ENCODE assay signal across 18 cellular contexts in the genomic region with DNA sequence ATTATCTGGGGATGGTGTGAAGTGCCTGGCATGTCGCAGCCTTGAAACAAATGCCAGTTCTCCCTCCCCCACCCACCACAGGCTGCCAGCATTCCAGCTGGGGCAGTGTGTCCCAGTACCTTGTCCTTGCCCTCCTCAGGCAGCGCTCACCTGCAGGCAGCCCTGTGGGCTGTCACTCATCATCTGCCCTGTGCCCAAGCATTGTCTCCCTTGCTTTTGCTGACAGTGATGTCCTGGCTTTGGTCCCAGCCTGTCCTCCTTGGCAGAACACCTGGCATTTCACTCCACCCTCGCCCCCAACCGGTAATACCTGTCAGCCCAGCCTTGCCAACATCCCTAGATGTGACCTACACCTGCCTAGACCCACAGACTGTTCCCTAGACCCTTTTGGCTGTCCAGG.
DNase-seq lines count a peak whose midpoint lies in the region; ATAC-seq and TF ChIP-seq lines count a peak whose summit lies in the region.
"Had no signal": no experiment of that assay in that cellular context is flagged by ENCODE, and none has a peak within 500 bp of the region (broad histone marks: within the 10 kb centered on the region; RNA-seq: fewer than 3 reads in every experiment).

No MANE protein-coding gene starts in this region.

- H3K27ac Mint-ChIP-seq in neural progenitor cell, result no peak overlapping the region
- H3K27ac Mint-ChIP-seq: activated naive CD8-positive, alpha-beta T cell treated with anti-CD3 and anti-CD28 coated beads for 36 hours; activated T-helper 1 cell treated with anti-CD3 and anti-CD28 coated beads, Interleukin-12 subunit alpha, Interleukin-12 subunit beta, Interleukin-2, Interleukin-4 antibody, amounts not matched to agents 30 ng/mL and 10 ng/mL and 1 ng/mL, durations not matched to agents 14 hours and 24 hours and 36 hours had no signal

- H3K27me3 ChIP-seq in neural progenitor cell (no peaks in the 10 kb centered on the region), uterus (no peaks in the 10 kb centered on the region)
- H3K27me3 ChIP-seq: body of pancreas had no signal

- no peak overlapping the region for H3K9ac ChIP-seq in neural progenitor cell

- H3F3A ChIP-seq in neural progenitor cell (ENCODE audit: low read depth), result peaks cover 30% of the 10 kb centered on the region

- no peak overlapping the region for H3K4me3 Mint-ChIP-seq in neural progenitor cell
- H3K4me3 Mint-ChIP-seq: activated naive CD8-positive, alpha-beta T cell treated with anti-CD3 and anti-CD28 coated beads for 36 hours; activated T-helper 1 cell treated with anti-CD3 and anti-CD28 coated beads, Interleukin-12 subunit alpha, Interleukin-12 subunit beta, Interleukin-2, Interleukin-4 antibody, amounts not matched to agents 30 ng/mL and 10 ng/mL and 1 ng/mL, durations not matched to agents 14 hours and 24 hours and 36 hours had no signal

- no peaks in the 10 kb centered on the region for H3K79me2 ChIP-seq in neural progenitor cell (ENCODE audit: low read depth)

- intact Hi-C loops in uterus (cut with DNase I; ENCODE audit: low total_unique reads), result no loop called here

- H4K20me1 ChIP-seq in neural progenitor cell (ENCODE audit: low read depth), result no peaks in the 10 kb centered on the region

- H3K27me3 Mint-ChIP-seq in neural progenitor cell (ENCODE audit: insufficient read depth, low read depth), result peaks cover 20% of the 10 kb centered on the region

- H3K4me2 ChIP-seq in neural progenitor cell, result peak overlapping the region; percentile 74

- no peaks in the 10 kb centered on the region for H3K36me3 Mint-ChIP-seq in neural progenitor cell
- H3K36me3 Mint-ChIP-seq: activated naive CD8-positive, alpha-beta T cell treated with anti-CD3 and anti-CD28 coated beads for 36 hours had no signal

- peak; percentile 13 for DNase-seq in NCI-H1092 treated with DMSO at 0.1 percent for 48 hours (lab: John Stamatoyannopoulos, UW)
- no peak for DNase-seq in NCI-H1092 (lab: John Stamatoyannopoulos, UW)
- DNase-seq in NCI-H1105 (lab: John Stamatoyannopoulos, UW), result peak; percentile 92
- peak; percentile 61 for DNase-seq in NCI-H774 (lab: John Stamatoyannopoulos, UW)
- DNase-seq in neural progenitor cell (ENCODE audit: low spot score), result no peak
- DNase-seq in foreskin melanocyte, result no peak
- no peak for DNase-seq in uterus
- DNase-seq: activated CD4-positive, alpha-beta T cell treated with anti-CD3 and anti-CD28 coated beads for 1 hour; activated naive CD8-positive, alpha-beta T cell treated with anti-CD3 and anti-CD28 coated beads for 36 hours; kidney glomerular epithelial cell; MM.1S; NCI-H446 treated with DMSO at 0.1 percent for 48 hours had no signal

- peaks cover 35% of the 10 kb centered on the region for H3K4me1 Mint-ChIP-seq in neural progenitor cell

- H3K27ac ChIP-seq in neural progenitor cell, result no peak overlapping the region
- no peak overlapping the region for H3K27ac ChIP-seq in uterus
- H3K27ac ChIP-seq: 22Rv1, body of pancreas, coronary artery had no signal

- H3K36me3 ChIP-seq in neural progenitor cell (no peaks in the 10 kb centered on the region), uterus (no peaks in the 10 kb centered on the region)

- H3K9me3 ChIP-seq in neural progenitor cell (ENCODE audit: low read depth), result no peaks in the 10 kb centered on the region
- H3K9me3 ChIP-seq in uterus, result no peaks in the 10 kb centered on the region
- H3K9me3 ChIP-seq: body of pancreas had no signal

- H3K4me1 ChIP-seq in neural progenitor cell (peaks cover 47% of the 10 kb centered on the region), uterus (no peaks in the 10 kb centered on the region)
- H3K4me1 ChIP-seq: body of pancreas had no signal

- H3K9me3 Mint-ChIP-seq in neural progenitor cell, result no peaks in the 10 kb centered on the region
- H3K9me3 Mint-ChIP-seq: activated naive CD8-positive, alpha-beta T cell treated with anti-CD3 and anti-CD28 coated beads for 36 hours; activated T-helper 1 cell treated with anti-CD3 and anti-CD28 coated beads, Interleukin-12 subunit alpha, Interleukin-12 subunit beta, Interleukin-2, Interleukin-4 antibody, amounts not matched to agents 30 ng/mL and 10 ng/mL and 1 ng/mL, durations not matched to agents 14 hours and 24 hours and 36 hours had no signal

- no peak for TF ChIP-seq CTCF in neural progenitor cell (IDR thresholded peaks at IDR 0.05)
- TF ChIP-seq CTCF in uterus (IDR thresholded peaks at IDR 0.05), result no peak

- no peak overlapping the region for H2AFZ ChIP-seq in neural progenitor cell (replicated peaks)

- H3K4me3 ChIP-seq in neural progenitor cell, result no peak overlapping the region
- H3K4me3 ChIP-seq in uterus, result no peak overlapping the region
- H3K4me3 ChIP-seq: body of pancreas, coronary artery had no signal

- no peak for ATAC-seq in HG02970 (IDR thresholded peaks at IDR 0.05; ENCODE audit: low FRiP score, unreplicated experiment)
- ATAC-seq: body of pancreas, HepG2 had no signal

- no peak for TF ChIP-seq POLR2A in uterus (IDR thresholded peaks at IDR 0.05)

Comparison
In these comparisons a context has a peak if more than half of its experiments do, and no peak if none do; other contexts are left out.
1. DNase-seq: peak in NCI-H1092 treated with DMSO at 0.1 percent for 48 hours (single experiment), NCI-H1105 (single experiment) and NCI-H774 (single experiment); none in NCI-H1092 (single experiment), neural progenitor cell (single experiment), foreskin melanocyte (single experiment) and uterus (0 of 2).